18 cellular contexts compared by ENCODE assay signal in the genomic region with DNA sequence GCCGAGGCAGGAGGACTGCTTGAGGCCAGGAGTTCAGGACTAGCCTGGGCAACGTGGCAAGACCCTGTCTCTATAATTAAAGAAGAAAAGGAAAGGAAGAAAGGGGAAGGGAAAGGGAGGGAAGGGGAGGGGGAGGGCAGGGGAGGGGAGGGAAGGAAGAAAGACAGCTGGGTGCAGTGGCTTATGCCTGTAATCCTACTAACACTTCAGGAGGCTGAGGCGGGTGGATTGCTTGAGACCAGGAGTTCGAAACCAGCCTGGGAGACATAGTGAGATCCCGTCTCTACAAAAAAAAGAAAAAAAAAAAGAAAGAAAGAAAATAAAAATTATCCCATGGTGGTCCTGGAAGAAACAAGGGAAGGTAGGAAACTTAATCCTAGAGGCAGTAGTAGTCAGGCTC. TPM values are rescaled to one million over a fixed set of nuclear protein-coding genes. Genes with fewer than 3 reads are reported as not detected.
DNase-seq lines count a peak whose midpoint lies in the region; ATAC-seq and TF ChIP-seq lines count a peak whose summit lies in the region.
"Had no signal": no experiment of that assay in that cellular context is flagged by ENCODE, and none has a peak within 500 bp of the region (broad histone marks: within the 10 kb centered on the region; RNA-seq: fewer than 3 reads in every experiment).

No MANE protein-coding gene starts in this region.

- H3K9me3 ChIP-seq in WERI-Rb-1 (ENCODE audit: severe bottlenecking) (no peaks in the 10 kb centered on the region), tibial artery (no peaks in the 10 kb centered on the region)
- H3K9me3 ChIP-seq: lower lobe of right lung, MG63 had no signal

- H3K36me3 ChIP-seq in WERI-Rb-1 (peaks cover 71% of the 10 kb centered on the region), tibial artery (peaks cover 0 to 34% (median 27%) of the 10 kb centered on the region in 3 donors)

- intact Hi-C loops in dorsolateral prefrontal cortex (cut with DNase I), result no loop called here
- intact Hi-C loops in tibial artery (cut with DNase I; ENCODE audit: low total_unique reads), result no loop called here

- TF ChIP-seq CTCF in WERI-Rb-1 (IDR thresholded peaks at IDR 0.05; ENCODE audit: low read depth, low read length), result no peak
- no peak for TF ChIP-seq CTCF in dorsolateral prefrontal cortex (IDR thresholded peaks at IDR 0.05 in 54 of 56, conservative IDR thresholded peaks at IDR 0.05 in 2 of 56; ENCODE audit: low read depth in 1 of 56, partially characterized antibody in 56 of 56)
- no peak for TF ChIP-seq CTCF in tibial artery (IDR thresholded peaks at IDR 0.05)

- H3K27me3 ChIP-seq in WERI-Rb-1 (ENCODE audit: insufficient read depth, low read depth, severe bottlenecking), result no peaks in the 10 kb centered on the region
- no peaks in the 10 kb centered on the region for H3K27me3 ChIP-seq in dorsolateral prefrontal cortex
- H3K27me3 ChIP-seq in tibial artery, result no peaks in the 10 kb centered on the region
- H3K27me3 ChIP-seq: MG63 had no signal

- H3K4me1 ChIP-seq in tibial artery, result peaks cover 0 to 80% (median 17%) of the 10 kb centered on the region in 4 donors

- ATAC-seq in HG03159 (IDR thresholded peaks at IDR 0.05; ENCODE audit: unreplicated experiment), result no peak
- ATAC-seq: lower lobe of right lung, sciatic nerve had no signal

- H3K4me3 ChIP-seq in WERI-Rb-1 (ENCODE audit: low read depth, low read length), result no peak overlapping the region
- H3K4me3 ChIP-seq in dorsolateral prefrontal cortex, result no peak overlapping the region
- H3K4me3 ChIP-seq in tibial artery, result no peak overlapping the region
- H3K4me3 ChIP-seq: lower lobe of right lung, MG63 had no signal

- H3K4me3 Mint-ChIP-seq in activated naive CD4-positive, alpha-beta T cell treated with anti-CD3 and anti-CD28 coated beads, Interleukin-2, amount 50 U/mL, for 24 hours, result no peak overlapping the region

- H3K27ac ChIP-seq in WERI-Rb-1, result peak overlapping the region; percentile 44; the same call in 1 of the 2 replicates
- peak overlapping the region in 54 of 59 donors; percentile 13 to 96 (median 75) for H3K27ac ChIP-seq in dorsolateral prefrontal cortex
- peak overlapping the region; percentile 67 for H3K27ac ChIP-seq in substantia nigra (ENCODE audit: low read depth, low read length, poor library complexity, severe bottlenecking)
- no peak overlapping the region for H3K27ac ChIP-seq in tibial artery
- H3K27ac ChIP-seq: lower lobe of right lung had no signal

- no peak for DNase-seq in activated naive CD4-positive, alpha-beta T cell treated with anti-CD3 and anti-CD28 coated beads, Interleukin-2, amount 50 U/mL, for 16 hours
- DNase-seq in WERI-Rb-1, result peak; percentile 34
- DNase-seq in dorsolateral prefrontal cortex, result peak in 1 of 10 donors; percentile 21
- DNase-seq in substantia nigra (lab: John Stamatoyannopoulos, UW), result no peak
- DNase-seq in tibial artery, result no peak
- no peak for DNase-seq in OCI-M2 (lab: John Stamatoyannopoulos, UW; ENCODE audit: unreplicated experiment)
- DNase-seq: DMS153; lower lobe of right lung; MG63; NCI-H2029 treated with DMSO at 0.1 percent for 48 hours; NCI-H524 treated with DMSO at 0.1 percent for 48 hours; stimulated activated CD4-positive, alpha-beta T cell treated with anti-CD3 and anti-CD28 coated beads, Interleukin-2, amount 100 ng/mL, for 48 hours; stimulated activated CD8-positive, alpha-beta memory T cell treated with anti-CD3 and anti-CD28 coated beads, Interleukin-4, amount 100 ng/mL, for 48 hours had no signal

- H3K36me3 Mint-ChIP-seq in activated naive CD4-positive, alpha-beta T cell treated with anti-CD3 and anti-CD28 coated beads, Interleukin-2, amount 50 U/mL, for 24 hours, result peaks cover 23% of the 10 kb centered on the region

- no peaks in the 10 kb centered on the region for H3K9me3 Mint-ChIP-seq in activated naive CD4-positive, alpha-beta T cell treated with anti-CD3 and anti-CD28 coated beads, Interleukin-2, amount 50 U/mL, for 24 hours

- H3K27ac Mint-ChIP-seq in activated naive CD4-positive, alpha-beta T cell treated with anti-CD3 and anti-CD28 coated beads, Interleukin-2, amount 50 U/mL, for 24 hours, result peak overlapping the region; percentile 51

- no peaks in the 10 kb centered on the region for H3K27me3 Mint-ChIP-seq in activated naive CD4-positive, alpha-beta T cell treated with anti-CD3 and anti-CD28 coated beads, Interleukin-2, amount 50 U/mL, for 24 hours

- peaks cover 59% of the 10 kb centered on the region for H3K4me1 Mint-ChIP-seq in activated naive CD4-positive, alpha-beta T cell treated with anti-CD3 and anti-CD28 coated beads, Interleukin-2, amount 50 U/mL, for 24 hours

RNA-seq across cellular contexts. Expression of a gene that starts 33.5 kb away (rescaled TPM):
- total RNA-seq in dorsolateral prefrontal cortex, result 100 to 1,000 TPM in 77 of 120 experiments, 10 to 100 TPM in 43; 79.5 to 144 (median 103) TPM

RNA-seq across cellular contexts. Expression of a gene that starts 49.9 kb away (rescaled TPM):
- total RNA-seq in dorsolateral prefrontal cortex, result 1 to 10 TPM; 1.1 to 4.1 (median 2.6) TPM

RNA-seq across cellular contexts. Expression of a gene that starts 51.4 kb away (rescaled TPM):
- 1 to 10 TPM in 73 of 120 experiments, under 1 TPM in 16, not detected in 31; 0.66 to 5.5 (median 1.8) TPM for total RNA-seq in dorsolateral prefrontal cortex
- total RNA-seq: fibroblast of villous mesenchyme, HT-29 had no signal

Comparison
In these comparisons a context has a peak if more than half of its experiments do, and no peak if none do; other contexts are left out.
1. H3K27ac ChIP-seq: peak in WERI-Rb-1 (single experiment), dorsolateral prefrontal cortex (54 of 59) and substantia nigra (single experiment); none in tibial artery (0 of 2).